Comparison of ENCODE assay signal across 12 cellular contexts in the genomic region with DNA sequence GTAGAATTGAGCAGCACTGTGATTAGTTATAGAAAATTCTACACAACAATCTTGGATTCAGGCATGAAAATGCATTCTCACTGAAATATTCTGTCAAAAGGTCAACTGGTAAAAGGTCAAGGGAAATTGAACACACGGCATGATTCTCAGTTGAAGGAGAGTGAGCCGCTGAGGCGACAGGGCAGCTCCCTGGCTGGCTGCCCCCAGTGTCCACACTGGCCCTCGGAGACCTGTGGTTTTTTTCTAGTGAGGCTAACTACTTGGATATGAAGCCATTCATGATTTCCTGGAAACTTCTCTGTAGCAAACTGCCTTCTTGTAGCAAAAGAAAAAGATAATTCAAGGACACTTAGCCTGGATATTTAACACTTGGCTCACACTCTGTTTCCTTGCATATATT. TPM values are rescaled to one million over a fixed set of nuclear protein-coding genes. Genes with fewer than 3 reads are reported as not detected.
A peak's percentile ranks its signal among the peaks of the same experiment; 100 is the strongest.
DNase-seq lines count a peak whose midpoint lies in the region; ATAC-seq, FAIRE-seq and TF ChIP-seq lines count a peak whose summit lies in the region.
"Had no signal": no experiment of that assay in that cellular context is flagged by ENCODE, and none has a peak within 500 bp of the region (broad histone marks: within the 10 kb centered on the region; RNA-seq: fewer than 3 reads in every experiment).

No MANE protein-coding gene starts in this region.

- H3K14ac ChIP-seq in neuronal stem cell (ENCODE audit: low read length): no peak overlapping the region

- H3K4ac ChIP-seq in neuronal stem cell (ENCODE audit: low read length): no peak overlapping the region

- H3K4me3 ChIP-seq in fibroblast of mammary gland (ENCODE audit: control insufficient read depth, low read depth, low read length) (no peak overlapping the region), neuronal stem cell (ENCODE audit: low read length in 2 of 2) (no peak overlapping the region)

- no peaks in the 10 kb centered on the region for H3K36me3 Mint-ChIP-seq in activated CD8-positive, alpha-beta T cell treated with anti-CD3 and anti-CD28 coated beads, Interleukin-2, amount 10 ng/mL, durations not matched to agents 7 days and 5 days (ENCODE audit: low read depth)
- H3K36me3 Mint-ChIP-seq: activated naive CD4-positive, alpha-beta T cell treated with anti-CD3 and anti-CD28 coated beads, Interleukin-2, amount 50 U/mL, for 24 hours had no signal

- CTCF ChIA-PET in RWPE1 (lab: Yijun Ruan, JAX): no interaction called here
- CTCF ChIA-PET in activated CD8-positive, alpha-beta T cell treated with anti-CD3 and anti-CD28 coated beads, Interleukin-2, amount 10 ng/mL, durations not matched to agents 7 days and 5 days (lab: Charles Lee): no interaction called here

- H2BK5ac ChIP-seq in neuronal stem cell (ENCODE audit: low read length): no peak overlapping the region

- peak overlapping the region; percentile 83 for H3K27ac ChIP-seq in RWPE1
- H3K27ac ChIP-seq in neuronal stem cell (replicated peaks; ENCODE audit: low read length): no peak overlapping the region

- H4K91ac ChIP-seq in neuronal stem cell (ENCODE audit: low read depth, low read length, poor library complexity): no peak overlapping the region

- H2AK5ac ChIP-seq in neuronal stem cell (ENCODE audit: low read depth, low read length): no peak overlapping the region

- H3K27ac Mint-ChIP-seq in activated CD8-positive, alpha-beta T cell treated with anti-CD3 and anti-CD28 coated beads, Interleukin-2, amount 10 ng/mL, durations not matched to agents 7 days and 5 days: no peak overlapping the region
- H3K27ac Mint-ChIP-seq: activated naive CD4-positive, alpha-beta T cell treated with anti-CD3 and anti-CD28 coated beads, Interleukin-2, amount 50 U/mL, for 24 hours had no signal

- no CpG with 5 or more reads among the region's 4 CpGs for WGBS in neuronal stem cell (ENCODE audit: extremely low coverage in 2 of 2, insufficient read length in 2 of 2, insufficient replicate concordance in 1 of 2), 2 donors

- H3K9me3 Mint-ChIP-seq in activated CD8-positive, alpha-beta T cell treated with anti-CD3 and anti-CD28 coated beads, Interleukin-2, amount 10 ng/mL, durations not matched to agents 7 days and 5 days (ENCODE audit: insufficient read depth): no peaks in the 10 kb centered on the region
- H3K9me3 Mint-ChIP-seq: activated naive CD4-positive, alpha-beta T cell treated with anti-CD3 and anti-CD28 coated beads, Interleukin-2, amount 50 U/mL, for 24 hours had no signal

- no peak overlapping the region for H2BK12ac ChIP-seq in neuronal stem cell (ENCODE audit: low read length)

- no peaks in the 10 kb centered on the region for H3K9me3 ChIP-seq in neuronal stem cell (replicated peaks in 1 of 2; ENCODE audit: control insufficient read depth in 2 of 2, insufficient read depth in 1 of 2, low read depth in 1 of 2, low read length in 2 of 2)

- H2AFZ ChIP-seq in neuronal stem cell (ENCODE audit: low read length): peak overlapping the region; percentile 65

- ATAC-seq in activated CD8-positive, alpha-beta T cell treated with anti-CD3 and anti-CD28 coated beads, Interleukin-2, amount 10 ng/mL, durations not matched to agents 7 days and 5 days: no peak

- no peaks in the 10 kb centered on the region for H3K27me3 ChIP-seq in neuronal stem cell (ENCODE audit: control insufficient read depth in 3 of 3, insufficient read depth in 3 of 3, low read depth in 1 of 3, low read length in 3 of 3)

- FAIRE-seq in RCC 7860 (lab: Jason Lieb, UNC): no peak
- FAIRE-seq: GM18507 had no signal

- H3K4me1 ChIP-seq in neuronal stem cell (ENCODE audit: control insufficient read depth in 2 of 2, insufficient read depth in 1 of 2, low read depth in 1 of 2, low read length in 2 of 2): peaks cover 0 to 4% of the 10 kb centered on the region in 2 donors

- H3K27me3 Mint-ChIP-seq in activated CD8-positive, alpha-beta T cell treated with anti-CD3 and anti-CD28 coated beads, Interleukin-2, amount 10 ng/mL, durations not matched to agents 7 days and 5 days (ENCODE audit: low read depth): peaks cover 3% of the 10 kb centered on the region

- no peak overlapping the region for H3K4me2 ChIP-seq in neuronal stem cell (ENCODE audit: insufficient read depth, low read length, poor library complexity, severe bottlenecking)

- no peak overlapping the region for H3K9ac ChIP-seq in neuronal stem cell (ENCODE audit: low read depth, low read length, poor library complexity)

- no peaks in the 10 kb centered on the region for H3K79me1 ChIP-seq in neuronal stem cell (ENCODE audit: low read depth, low read length)

- no peaks in the 10 kb centered on the region for H3K36me3 ChIP-seq in neuronal stem cell (replicated peaks in 1 of 2; ENCODE audit: control insufficient read depth in 2 of 2, insufficient read depth in 2 of 2, low read length in 2 of 2)

- no peak overlapping the region for H4K8ac ChIP-seq in neuronal stem cell (ENCODE audit: low read depth, low read length)

- H3K4me3 Mint-ChIP-seq in activated CD8-positive, alpha-beta T cell treated with anti-CD3 and anti-CD28 coated beads, Interleukin-2, amount 10 ng/mL, durations not matched to agents 7 days and 5 days: no peak overlapping the region
- H3K4me3 Mint-ChIP-seq: activated naive CD4-positive, alpha-beta T cell treated with anti-CD3 and anti-CD28 coated beads, Interleukin-2, amount 50 U/mL, for 24 hours had no signal

- no peaks in the 10 kb centered on the region for H3K4me1 Mint-ChIP-seq in activated CD8-positive, alpha-beta T cell treated with anti-CD3 and anti-CD28 coated beads, Interleukin-2, amount 10 ng/mL, durations not matched to agents 7 days and 5 days (ENCODE audit: low read depth)
- H3K4me1 Mint-ChIP-seq: activated naive CD4-positive, alpha-beta T cell treated with anti-CD3 and anti-CD28 coated beads, Interleukin-2, amount 50 U/mL, for 24 hours had no signal

- no peak overlapping the region for H3K18ac ChIP-seq in neuronal stem cell (ENCODE audit: low read length)

- H2BK120ac ChIP-seq in neuronal stem cell (ENCODE audit: low read depth, low read length): no peak overlapping the region

- POLR2A ChIA-PET in RWPE1 (lab: Yijun Ruan, JAX; ENCODE audit: low non-redundant PET): no interaction called here
- POLR2A ChIA-PET in activated CD8-positive, alpha-beta T cell treated with anti-CD3 and anti-CD28 coated beads, Interleukin-2, amount 10 ng/mL, durations not matched to agents 7 days and 5 days (lab: Charles Lee): no interaction called here

- DNase-seq in AG08395 (ENCODE audit: low spot score) (peak; percentile 67), RWPE1 (ENCODE audit: low spot score) (no peak), fibroblast of mammary gland (ENCODE audit: low read depth) (peak; percentile 70), neuronal stem cell (ENCODE audit: low spot score) (no peak), GM19240 (ENCODE audit: insufficient read length, low spot score) (no peak), NCI-H446 (lab: John Stamatoyannopoulos, UW) (no peak), RCC 7860 (ENCODE audit: low spot score) (no peak)
- DNase-seq in activated CD8-positive, alpha-beta T cell treated with anti-CD3 and anti-CD28 coated beads, Interleukin-2, amount 10 ng/mL, durations not matched to agents 7 days and 5 days: no peak

- TF ChIP-seq CTCF in RWPE1 (conservative IDR thresholded peaks at IDR 0.05; ENCODE audit: low read depth) (no peak), fibroblast of mammary gland (conservative IDR thresholded peaks at IDR 0.05; ENCODE audit: control insufficient read depth, insufficient read depth, low read depth, low read length) (no peak)

- no peak overlapping the region for H2BK15ac ChIP-seq in neuronal stem cell (ENCODE audit: low read length)

- no peak overlapping the region for H3K23ac ChIP-seq in neuronal stem cell (ENCODE audit: low read depth, low read length, poor library complexity)

RNA-seq across cellular contexts. Expression of gene AADACL2, which starts 37.2 kb away (rescaled TPM):
- not detected for polyA plus RNA-seq in neuronal stem cell (2013, experiment 1 of 2)
- polyA plus RNA-seq in neuronal stem cell (2013, experiment 2 of 2): not detected
- total RNA-seq in activated CD8-positive, alpha-beta T cell treated with anti-CD3 and anti-CD28 coated beads, Interleukin-2, amount 10 ng/mL, durations not matched to agents 7 days and 5 days: not detected
- total RNA-seq: T-helper 1 cell treated with Interleukin-12 subunit alpha and Interleukin-12 subunit beta and Interleukin-4 antibody, amounts not matched to agents 30 ng/mL and 1 ng/mL, for 36 hours had no signal
- polyA plus RNA-seq: BJ had no signal

RNA-seq across cellular contexts. Expression of gene AADAC, which starts 43.0 kb away (rescaled TPM):
- not detected for polyA plus RNA-seq in neuronal stem cell (2013, experiment 1 of 2)
- not detected for polyA plus RNA-seq in neuronal stem cell (2013, experiment 2 of 2)
- not detected for total RNA-seq in activated CD8-positive, alpha-beta T cell treated with anti-CD3 and anti-CD28 coated beads, Interleukin-2, amount 10 ng/mL, durations not matched to agents 7 days and 5 days
- total RNA-seq: T-helper 1 cell treated with Interleukin-12 subunit alpha and Interleukin-12 subunit beta and Interleukin-4 antibody, amounts not matched to agents 30 ng/mL and 1 ng/mL, for 36 hours had no signal
- polyA plus RNA-seq: BJ had no signal

Comparison
In these comparisons a context has a peak if more than half of its experiments do, and no peak if none do; other contexts are left out.
1. DNase-seq: peak in AG08395 (single experiment) and fibroblast of mammary gland (single experiment); none in RWPE1 (single experiment), neuronal stem cell (single experiment), activated CD8-positive, alpha-beta T cell treated with anti-CD3 and anti-CD28 coated beads, Interleukin-2, amount 10 ng/mL, durations not matched to agents 7 days and 5 days (single experiment), GM19240 (single experiment), NCI-H446 (0 of 2) and RCC 7860 (single experiment).